Comparison of ENCODE assay signal across 9 cellular contexts in the genomic region with DNA sequence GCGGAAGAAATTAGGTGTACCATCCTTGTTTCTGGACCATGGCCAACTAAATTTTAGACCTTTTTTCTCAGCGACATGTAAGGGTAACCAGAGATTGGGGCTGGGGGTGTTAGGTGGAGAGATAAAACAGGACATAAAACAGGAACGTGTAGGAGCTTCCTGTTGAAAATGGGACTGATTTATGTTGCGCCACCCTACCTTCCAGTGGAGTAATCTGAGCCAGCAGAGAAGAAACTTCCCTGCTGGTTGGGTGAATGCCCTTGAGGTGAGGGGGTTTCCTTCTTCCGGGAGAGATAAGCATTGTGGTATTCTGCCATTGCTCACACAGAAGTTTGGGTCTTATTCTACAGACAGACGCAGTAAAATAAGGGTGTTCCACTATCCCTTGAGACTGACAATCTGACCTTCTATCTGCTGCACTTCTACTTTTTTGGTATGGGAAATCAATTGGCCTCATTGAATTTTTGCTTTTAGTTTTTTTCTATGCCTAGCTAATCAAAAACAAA. TPM values are rescaled to one million over a fixed set of nuclear protein-coding genes. Genes with fewer than 3 reads are reported as not detected.
DNase-seq lines count a peak whose midpoint lies in the region; ATAC-seq and TF ChIP-seq lines count a peak whose summit lies in the region.
"Had no signal": no experiment of that assay in that cellular context is flagged by ENCODE, and none has a peak within 500 bp of the region (broad histone marks: within the 10 kb centered on the region; RNA-seq: fewer than 3 reads in every experiment).

No MANE protein-coding gene starts in this region.

- intact Hi-C loops in left ventricle myocardium superior (cut with micrococcal nuclease) = no loop called here

- peak in 1 of 2 donors; percentile 14 for TF ChIP-seq EP300 in tibial nerve (IDR thresholded peaks at IDR 0.05)

- 64 to 67% methylated on average over 6 of the region's 6 CpGs for WGBS in tibial nerve, 2 donors

- no peaks in the 10 kb centered on the region for H3K9me3 Mint-ChIP-seq in activated naive CD4-positive, alpha-beta T cell treated with anti-CD3 and anti-CD28 coated beads, Interleukin-2, amount 50 U/mL, for 72 hours

- peak overlapping the region in 1 of 2 donors; percentile 61 for H3K27ac Mint-ChIP-seq in activated naive CD4-positive, alpha-beta T cell treated with anti-CD3 and anti-CD28 coated beads, Interleukin-2, amount 50 U/mL, for 72 hours

- peak; percentile 10 for DNase-seq in ELR (ENCODE audit: low read depth)
- peak; percentile 78 for DNase-seq in Jurkat, Clone E6-1 (ENCODE audit: low read depth, low spot score)
- DNase-seq in activated naive CD4-positive, alpha-beta T cell treated with anti-CD3 and anti-CD28 coated beads, Interleukin-2, amount 50 U/mL, for 72 hours (ENCODE audit: low spot score in 2 of 2) = peak; percentile 24 to 67
- peak; percentile 38 for DNase-seq in mucosa of gallbladder (ENCODE audit: low spot score)
- no peak for DNase-seq in globus pallidus (ENCODE audit: low spot score)
- no peak for DNase-seq in NOMO-1 treated with dmso at 0.1 percent for 144 hours (lab: John Stamatoyannopoulos, UW; ENCODE audit: unreplicated experiment)
- no peak for DNase-seq in tibial nerve (ENCODE audit: low spot score in 2 of 2)
- DNase-seq in left ventricle myocardium superior = no peak

- no peak for TF ChIP-seq CTCF in tibial nerve (IDR thresholded peaks at IDR 0.05)

- peak in 1 of 2 donors; percentile 46 for ATAC-seq in activated naive CD4-positive, alpha-beta T cell treated with anti-CD3 and anti-CD28 coated beads, Interleukin-2, amount 50 U/mL, for 72 hours
- no peak for ATAC-seq in left ventricle myocardium superior

- H3K4me1 ChIP-seq in tibial nerve = peaks cover 0 to 65% (median 24%) of the 10 kb centered on the region in 4 donors

- no peak for TF ChIP-seq POLR2A in tibial nerve (IDR thresholded peaks at IDR 0.05)

- peaks cover 5 to 7% of the 10 kb centered on the region in 2 donors for H3K36me3 Mint-ChIP-seq in activated naive CD4-positive, alpha-beta T cell treated with anti-CD3 and anti-CD28 coated beads, Interleukin-2, amount 50 U/mL, for 72 hours

- H3K27me3 ChIP-seq in tibial nerve = no peaks in the 10 kb centered on the region

- H3K9me3 ChIP-seq in tibial nerve = no peaks in the 10 kb centered on the region

- no peaks in the 10 kb centered on the region for H3K36me3 ChIP-seq in tibial nerve

- peak overlapping the region in 2 of 4 donors; percentile 26 to 99 for H3K27ac ChIP-seq in tibial nerve
- H3K27ac ChIP-seq: VCaP had no signal

- no peak overlapping the region; the same call in none of the 2 replicates for H3K4me3 ChIP-seq in Jurkat, Clone E6-1 (ENCODE audit: low read length)
- H3K4me3 ChIP-seq in tibial nerve = no peak overlapping the region

RNA-seq across cellular contexts. Expression of a gene that starts 4.5 kb away (rescaled TPM):
- polyA plus RNA-seq in Jurkat, Clone E6-1 (2012; ENCODE audit: insufficient read depth, insufficient read length) = 27.0 TPM
- total RNA-seq in activated naive CD4-positive, alpha-beta T cell treated with anti-CD3 and anti-CD28 coated beads, Interleukin-2, amount 50 U/mL, for 72 hours = 10 to 100 TPM; 41.7 to 46.5 TPM
- total RNA-seq in mucosa of gallbladder (98.1 TPM), tibial nerve (10 to 100 TPM; 46.1 to 50.3 (median 49.5) TPM), left ventricle myocardium superior (4.5 TPM)

Comparison
In these comparisons a context has a peak if more than half of its experiments do, and no peak if none do; other contexts are left out.
1. DNase-seq: peak in ELR (single experiment), Jurkat, Clone E6-1 (single experiment), activated naive CD4-positive, alpha-beta T cell treated with anti-CD3 and anti-CD28 coated beads, Interleukin-2, amount 50 U/mL, for 72 hours (2 of 2) and mucosa of gallbladder (single experiment); none in globus pallidus (single experiment), NOMO-1 treated with dmso at 0.1 percent for 144 hours (single experiment), tibial nerve (0 of 2) and left ventricle myocardium superior (single experiment).